In the genomic region with DNA sequence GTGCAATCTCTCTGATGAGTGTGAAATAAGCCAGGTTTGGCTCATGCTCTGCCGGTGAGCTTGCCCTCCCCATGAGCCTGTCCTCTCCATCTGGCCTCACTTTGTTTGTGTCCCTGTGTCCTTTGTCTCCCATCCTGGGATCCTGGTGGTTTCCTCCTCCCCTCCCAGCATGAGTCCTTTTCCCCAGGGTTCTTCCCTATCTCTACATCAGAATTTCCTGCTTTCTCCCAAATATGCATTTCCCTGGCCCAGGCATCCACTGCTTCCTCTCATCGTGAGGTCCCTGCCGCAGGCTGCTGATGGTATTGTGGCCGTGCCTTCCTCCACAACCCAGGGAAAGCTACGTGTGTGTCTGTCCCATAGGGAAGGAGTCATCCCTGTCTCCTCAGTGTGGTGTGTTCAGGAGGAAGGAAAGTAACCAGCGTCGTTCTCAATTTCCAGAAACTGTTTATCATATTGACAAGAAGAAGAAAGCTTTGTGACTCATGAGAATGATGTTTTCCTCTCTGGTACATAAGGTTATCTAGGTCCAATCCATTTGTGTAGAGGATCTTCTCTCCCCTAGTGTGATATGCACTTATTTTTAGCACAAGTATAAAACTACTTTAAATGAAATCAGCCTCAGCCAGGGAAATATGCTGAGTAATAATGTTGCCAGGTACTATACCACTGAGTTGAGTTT, we compare ENCODE assay signal across 8 cellular contexts.
DNase-seq lines count a peak whose midpoint lies in the region; FAIRE-seq and TF ChIP-seq lines count a peak whose summit lies in the region.
"Not testable (repeated sequence)": the region's sequence is repeated elsewhere in the genome, so short reads cannot be mapped to it uniquely, and the experiment has no call there.

No MANE protein-coding gene starts in this region.

- not testable (repeated sequence) for H3K14ac ChIP-seq in H1 (ENCODE audit: insufficient read length)

- CTCF ChIA-PET in A673 (lab: Charles Lee) (interaction anchor here (2.1 kb wide), 1 partner anchor 31 kb away, joined by 5 read pairs; no protein-coding TSS in a partner anchor), H1 (lab: Charles Lee; ENCODE audit: partially characterized antibody) (interaction anchor here (1.2 kb wide), 2 partner anchors 8 to 289 kb away, joined by 3 to 4 read pairs; no protein-coding TSS in a partner anchor)
- CTCF ChIA-PET in PC-9 (lab: Charles Lee): not testable (repeated sequence)

- not testable (repeated sequence) for H4K20me1 ChIP-seq in PC-9 (ENCODE audit: insufficient read depth); H1 (replicated peaks in 1 of 2; ENCODE audit: control insufficient read depth in 1 of 2, insufficient read depth in 2 of 2, low read length in 2 of 2)

- H3K4me1 ChIP-seq in A673 (ENCODE audit: insufficient read depth, low read length, poor library complexity, severe bottlenecking): peaks cover 31% of the 10 kb centered on the region
- peaks cover 58% of the 10 kb centered on the region for H3K4me1 ChIP-seq in PC-9 (replicated peaks; ENCODE audit: insufficient read depth)
- peaks cover 8 to 18% (median 12%) of the 10 kb centered on the region in 4 experiments for H3K4me1 ChIP-seq in H1 (replicated peaks in 1 of 4; ENCODE audit: control insufficient read depth in 3 of 4, insufficient read depth in 4 of 4, low read length in 3 of 4)
- peaks cover 20% of the 10 kb centered on the region for H3K4me1 ChIP-seq in muscle layer of colon (ENCODE audit: insufficient read depth, low read length)
- H3K4me1 ChIP-seq in spleen: peaks cover 0 to 25% (median 7%) of the 10 kb centered on the region in 6 donors

- H2AFZ ChIP-seq in PC-9; H1 (ENCODE audit: low read length): not testable (repeated sequence)

- H4K5ac ChIP-seq in H1 (ENCODE audit: insufficient read length, low read depth, low read length): not testable (repeated sequence)

- not testable (repeated sequence) for H4K8ac ChIP-seq in H1 (ENCODE audit: extremely low read depth, insufficient read depth, low read length)

- H3K27ac ChIP-seq in A673 (ENCODE audit: low read depth, low read length, poor library complexity, severe bottlenecking); H1 (ENCODE audit: low read depth, low read length): not testable (repeated sequence)
- H3K27ac ChIP-seq in PC-9 (peak overlapping the region; percentile 95), muscle layer of colon (ENCODE audit: low read depth, low read length) (peak overlapping the region; percentile 61), spleen (peak overlapping the region in 7 of 8 donors; percentile 43 to 77 (median 64))

- not testable (repeated sequence) for H3K23me2 ChIP-seq in H1 (ENCODE audit: low read depth, low read length)

- not testable (repeated sequence) for H2BK15ac ChIP-seq in H1 (ENCODE audit: low read length)

- FAIRE-seq in H54 (lab: Jason Lieb, UNC): peak; percentile 20
- not testable (repeated sequence) for FAIRE-seq in H1 (lab: Jason Lieb, UNC)

- H2BK5ac ChIP-seq in H1 (ENCODE audit: low read depth, low read length): 0 out of 2 replicates have a peak overlapping the region, but pooled peaks have one; percentile 44

- H2BK120ac ChIP-seq in H1 (replicated peaks; ENCODE audit: low read depth, low read length): not testable (repeated sequence)

- H3K27me3 ChIP-seq in A673 (replicated peaks; ENCODE audit: insufficient read depth, low read depth, low read length, poor library complexity); PC-9 (ENCODE audit: insufficient read depth, low read depth); H1 (replicated peaks in 1 of 4; ENCODE audit: control insufficient read depth in 3 of 4, extremely low read depth in 1 of 4, insufficient read depth in 3 of 4, low read length in 3 of 4); muscle layer of colon (ENCODE audit: control insufficient read depth in 1 of 2, insufficient read depth in 2 of 2, low read length in 2 of 2); spleen (replicated peaks in 1 of 7): not testable (repeated sequence)

- peak; percentile 54 for DNase-seq in A673 (ENCODE audit: low spot score)
- not testable (repeated sequence) for DNase-seq in H54 (ENCODE audit: insufficient read length, low spot score); spleen
- DNase-seq in PC-9: peak in 1 of 2 experiments; percentile 74
- DNase-seq in amniotic stem cell (lab: John Stamatoyannopoulos, UW): peak; percentile 46
- DNase-seq in H1 (ENCODE audit: low read depth in 1 of 2, low spot score in 2 of 2): peak in 1 of 2 experiments; percentile 49
- peak; percentile 42 for DNase-seq in hepatic stellate cell (ENCODE audit: low spot score)

- 54% methylated on average over 6 of the region's 7 CpGs; no CpG with 5 or more reads in 1 of the 2 experiments for WGBS in H1 (ENCODE audit: extremely low coverage in 1 of 2, insufficient coverage in 1 of 2, insufficient read length in 1 of 2, insufficient replicate concordance in 2 of 2, low coverage in 1 of 2, low lambda C conversion rate in 2 of 2, missing lambda C conversion rate in 1 of 2), 2 experiments
- WGBS in spleen, 5 donors: 59 to 68% (median 62%) methylated on average over 7 of the region's 7 CpGs

- not testable (repeated sequence) for H3K9me2 ChIP-seq in PC-9 (ENCODE audit: insufficient read depth)

- 0 out of 2 replicates have a peak overlapping the region, but pooled peaks have one; percentile 68 for H2AK5ac ChIP-seq in H1 (ENCODE audit: low read depth, low read length)

- intact Hi-C loops in A673 (cut with micrococcal nuclease; ENCODE audit: unreplicated experiment); spleen (cut with DNase I; ENCODE audit: low total_unique reads): not testable (repeated sequence)
- intact Hi-C loops in PC-9 (cut with micrococcal nuclease; ENCODE audit: unreplicated experiment): loop anchor here (10.0 kb wide), 1 partner anchor 279 kb away; no protein-coding TSS in a partner anchor

- H3K9ac ChIP-seq in H1 (replicated peaks in 1 of 4; ENCODE audit: extremely low read depth in 1 of 4, low read depth in 3 of 4, low read length in 3 of 4) (peak overlapping the region in 1 of 4 experiments; percentile 10; a peak in 1 of 7 replicates), muscle layer of colon (ENCODE audit: low read length) (peak overlapping the region; percentile 19)

- peak overlapping the region; percentile 65 for H3K4me2 ChIP-seq in PC-9
- H3K4me2 ChIP-seq in H1 (ENCODE audit: insufficient read depth in 1 of 2, low read depth in 2 of 2, low read length in 2 of 2): peak overlapping the region; percentile 37 to 42; a peak in 2 of 4 replicates

- not testable (repeated sequence) for H3K9me3 ChIP-seq in A673 (ENCODE audit: low read depth, low read length, poor library complexity, severe bottlenecking); PC-9 (ENCODE audit: insufficient read depth, low read depth); H1 (ENCODE audit: insufficient read depth in 2 of 2, low read depth in 1 of 2, low read length in 1 of 2); muscle layer of colon (ENCODE audit: low read length); spleen

- peaks cover 36% of the 10 kb centered on the region for H3F3A ChIP-seq in PC-9 (ENCODE audit: insufficient read depth, low read depth)

- H3K4me3 ChIP-seq in A673 (ENCODE audit: low read depth, low read length, poor library complexity, severe bottlenecking) (peak overlapping the region; percentile 4), PC-9 (peak overlapping the region; percentile 32; the same call in 1 of the 2 replicates), muscle layer of colon (ENCODE audit: low read depth in 1 of 2, low read length in 2 of 2) (peak overlapping the region in 1 of 2 donors; percentile 41)
- not testable (repeated sequence) for H3K4me3 ChIP-seq in H1 (ENCODE audit: extremely low read depth in 1 of 4, insufficient read depth in 2 of 4, low read depth in 3 of 4, low read length in 4 of 4); spleen

- H3K56ac ChIP-seq in H1 (replicated peaks; ENCODE audit: insufficient read length, low read depth, low read length): not testable (repeated sequence)

- not testable (repeated sequence) for TF ChIP-seq RAD21 in H1 (IDR thresholded peaks at IDR 0.05 in 1 of 2, conservative IDR thresholded peaks at IDR 0.05 in 1 of 2; ENCODE audit: low read depth in 2 of 2, low read length in 2 of 2)

- not testable (repeated sequence) for BruUV-seq in A673 (replicated peaks; lab: Mats Ljungman, UMichigan); PC-9 (replicated peaks; lab: Mats Ljungman, UMichigan)

- H3K18ac ChIP-seq in H1 (ENCODE audit: extremely low read depth, low read length): not testable (repeated sequence)

- not testable (repeated sequence) for H3K79me1 ChIP-seq in H1 (ENCODE audit: low read depth, low read length)

- H4K91ac ChIP-seq in H1 (replicated peaks; ENCODE audit: insufficient read length, low read length): not testable (repeated sequence)

- not testable (repeated sequence) for H3K36me3 ChIP-seq in A673 (ENCODE audit: insufficient read depth, low read length, poor library complexity, severe bottlenecking); PC-9 (ENCODE audit: low read depth); H1 (ENCODE audit: control insufficient read depth in 2 of 4, insufficient read depth in 4 of 4, low read length in 3 of 4); muscle layer of colon (ENCODE audit: insufficient read depth, low read length)
- peaks cover 0 to 11% (median 0%) of the 10 kb centered on the region in 6 donors for H3K36me3 ChIP-seq in spleen

- not testable (repeated sequence) for TF ChIP-seq CTCF in A673 (conservative IDR thresholded peaks at IDR 0.05; ENCODE audit: low read depth, low read length); PC-9 (conservative IDR thresholded peaks at IDR 0.05); H1 (IDR thresholded peaks at IDR 0.05; ENCODE audit: control extremely low read depth in 1 of 3, insufficient read depth in 1 of 3, low read depth in 1 of 3, low read length in 3 of 3); spleen (IDR thresholded peaks at IDR 0.05 in 8 of 11, conservative IDR thresholded peaks at IDR 0.05 in 3 of 11)

- H2BK12ac ChIP-seq in H1 (ENCODE audit: low read depth, low read length): peak overlapping the region; percentile 63; the same call in 1 of the 2 replicates

- H3K4ac ChIP-seq in H1 (replicated peaks; ENCODE audit: insufficient read length, low read depth, low read length): not testable (repeated sequence)

- POLR2A ChIA-PET in A673 (lab: Charles Lee; ENCODE audit: low non-redundant PET); PC-9 (lab: Charles Lee; ENCODE audit: unreplicated experiment): not testable (repeated sequence)
- POLR2A ChIA-PET in H1 (lab: Charles Lee; ENCODE audit: partially characterized antibody): interaction anchor here (0.8 to 1.2 kb wide), 2 partner anchors 18 to 19 kb away, joined by 3 read pairs; no protein-coding TSS in a partner anchor

- not testable (repeated sequence) for H3K79me2 ChIP-seq in PC-9 (ENCODE audit: low read depth); H1 (ENCODE audit: control insufficient read depth in 1 of 2, insufficient read depth in 2 of 2, low read length in 2 of 2)

- H2BK20ac ChIP-seq in H1 (ENCODE audit: low read length): not testable (repeated sequence)

- not testable (repeated sequence) for TF ChIP-seq POLR2A in H54 (IDR thresholded peaks at IDR 0.05; ENCODE audit: low read depth, low read length); H1 (IDR thresholded peaks at IDR 0.05; ENCODE audit: control extremely low read depth in 1 of 2, low read depth in 2 of 2, low read length in 2 of 2); spleen (IDR thresholded peaks at IDR 0.05)

- H3K23ac ChIP-seq in H1 (ENCODE audit: insufficient read length): not testable (repeated sequence)

- not testable (repeated sequence) for TF ChIP-seq EP300 in H1 (IDR thresholded peaks at IDR 0.05; ENCODE audit: borderline replicate concordance in 1 of 2, low read depth in 2 of 2, low read length in 2 of 2)
